In genomic region chr19:44734357-44734756, GRCh38 we compare ENCODE assay signal across 25 cellular contexts. TPM values are rescaled to one million over a fixed set of nuclear protein-coding genes. Genes with fewer than 3 reads are reported as not detected.
"Had no signal": no experiment of that assay in that cellular context is flagged by ENCODE, and none has a peak within 500 bp of the region (broad histone marks: within the 10 kb centered on the region; RNA-seq: fewer than 3 reads in every experiment).

No MANE protein-coding gene starts in this region.

- H3K36me3 ChIP-seq: gastrocnemius medialis, heart right ventricle, right atrium auricular region, tibial artery, upper lobe of left lung, uterus had no signal

- H3K9me3 ChIP-seq: gastrocnemius medialis, heart right ventricle, mucosa of descending colon, right atrium auricular region, tibial artery, upper lobe of left lung, uterus had no signal

- H3K36me3 Mint-ChIP-seq: naive thymus-derived CD8-positive, alpha-beta T cell had no signal

- H3K27ac ChIP-seq: gastrocnemius medialis, heart right ventricle, right atrium auricular region, tibial artery, upper lobe of left lung, uterus had no signal

- DNase-seq: cortex of kidney; effector memory CD4-positive, alpha-beta T cell; gastrocnemius medialis; heart right ventricle; hypothalamus; islet precursor cell; mucosa of descending colon; naive thymus-derived CD8-positive, alpha-beta T cell; posterior cingulate gyrus; stimulated activated CD4-positive, alpha-beta T cell treated with anti-CD3 and anti-CD28 coated beads, Interleukin-12 subunit alpha, Interleukin-12 subunit beta, amount 100 ng/mL, for 4 hours; stimulated activated naive CD8-positive, alpha-beta T cell treated with anti-CD3 and anti-CD28 coated beads, Interleukin-15, Interleukin-2, amounts not matched to agents 100 U/mL and 50 U/mL, for 24 hours; tibial artery; upper lobe of left lung; uterus had no signal

- H3K4me1 ChIP-seq: gastrocnemius medialis, right atrium auricular region, uterus had no signal

- H3K9me3 Mint-ChIP-seq: naive thymus-derived CD8-positive, alpha-beta T cell had no signal

- FAIRE-seq: endometrium, small intestine had no signal

- H3K4me3 ChIP-seq: gastrocnemius medialis, heart right ventricle, mucosa of descending colon, right atrium auricular region, tibial artery, upper lobe of left lung, uterus had no signal

- ATAC-seq: gastrocnemius medialis; heart right ventricle; left lobe of liver; naive thymus-derived CD8-positive, alpha-beta T cell; stimulated activated naive CD8-positive, alpha-beta T cell treated with anti-CD3 and anti-CD28 coated beads, Interleukin-15, Interleukin-2, amounts not matched to agents 100 U/mL and 50 U/mL, for 24 hours had no signal

- H3K27me3 Mint-ChIP-seq: naive thymus-derived CD8-positive, alpha-beta T cell had no signal

RNA-seq across cellular contexts. Expression of gene CEACAM16, which starts 35.4 kb away (rescaled TPM):
- total RNA-seq: esophagus mucosa; fibroblast of lung; gastrocnemius medialis; heart right ventricle; left lobe of liver; lower leg skin; mammary epithelial cell; naive thymus-derived CD8-positive, alpha-beta T cell; osteocyte; right atrium auricular region; temporal lobe; upper lobe of left lung; uterus had no signal
- polyA plus RNA-seq: fibroblast of lung; heart right ventricle; mammary epithelial cell; naive thymus-derived CD8-positive, alpha-beta T cell; neural cell; small intestine had no signal

RNA-seq across cellular contexts. Expression of gene CBLC, which starts 43.3 kb away (rescaled TPM):
- total RNA-seq: naive thymus-derived CD8-positive, alpha-beta T cell; osteocyte; right atrium auricular region; temporal lobe had no signal
- polyA plus RNA-seq: fibroblast of lung, heart right ventricle, neural cell had no signal
